In the genomic region with DNA sequence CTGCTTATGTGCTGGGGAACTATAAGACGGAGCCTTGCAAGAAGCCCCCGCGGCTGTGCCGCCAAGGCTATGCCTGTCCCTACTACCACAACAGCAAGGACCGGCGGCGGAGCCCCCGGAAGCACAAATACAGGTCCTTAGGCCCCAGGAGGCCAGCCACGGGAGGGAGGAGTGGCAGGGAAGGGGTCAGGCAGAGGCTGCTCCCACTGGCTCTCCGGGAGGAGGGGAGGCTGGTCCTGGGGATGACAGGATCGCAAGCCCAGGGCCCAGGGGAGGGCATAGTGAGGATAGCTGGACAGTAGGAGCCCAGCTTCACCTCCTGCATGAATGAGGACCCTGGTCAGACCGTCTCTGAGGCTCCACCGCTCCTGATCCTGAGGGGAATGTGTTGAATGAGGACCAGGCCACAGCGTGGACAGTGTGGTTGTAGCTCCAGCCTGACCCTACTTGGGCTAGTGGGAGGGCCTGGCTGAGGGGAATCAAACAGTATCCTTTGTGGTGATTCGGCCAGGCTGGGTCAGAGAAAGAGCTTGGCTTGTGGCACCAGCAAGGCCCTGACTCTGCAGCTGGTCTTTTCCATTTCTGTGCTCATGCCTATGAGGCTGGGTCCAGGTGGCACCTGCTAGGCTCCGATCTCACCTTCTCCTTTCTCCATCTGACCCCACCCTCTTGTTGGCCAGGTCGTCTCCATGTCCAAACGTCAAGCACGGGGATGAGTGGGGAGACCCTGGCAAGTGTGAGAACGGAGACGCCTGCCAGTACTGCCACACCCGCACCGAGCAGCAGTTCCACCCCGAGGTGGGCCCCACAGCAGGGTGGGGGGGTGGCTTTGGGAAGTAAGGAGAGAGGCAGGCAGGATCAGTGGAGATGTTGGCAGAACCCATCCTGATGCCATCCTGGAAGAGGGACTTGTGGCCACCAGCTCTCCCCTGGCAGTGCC, we compare ENCODE assay signal across 1 cellular context.
TF ChIP-seq lines count a peak whose summit lies in the region.

No MANE protein-coding gene starts in this region.

TF ChIP-seq in IMR-90, 13 proteins besides CTCF, POLR2A, EP300 and RAD21:
- TF ChIP-seq, protein P1, sequence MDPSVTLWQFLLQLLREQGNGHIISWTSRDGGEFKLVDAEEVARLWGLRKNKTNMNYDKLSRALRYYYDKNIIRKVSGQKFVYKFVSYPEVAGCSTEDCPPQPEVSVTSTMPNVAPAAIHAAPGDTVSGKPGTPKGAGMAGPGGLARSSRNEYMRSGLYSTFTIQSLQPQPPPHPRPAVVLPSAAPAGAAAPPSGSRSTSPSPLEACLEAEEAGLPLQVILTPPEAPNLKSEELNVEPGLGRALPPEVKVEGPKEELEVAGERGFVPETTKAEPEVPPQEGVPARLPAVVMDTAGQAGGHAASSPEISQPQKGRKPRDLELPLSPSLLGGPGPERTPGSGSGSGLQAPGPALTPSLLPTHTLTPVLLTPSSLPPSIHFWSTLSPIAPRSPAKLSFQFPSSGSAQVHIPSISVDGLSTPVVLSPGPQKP (IDR thresholded peaks at IDR 0.05; ENCODE audit: borderline replicate concordance, low read depth, low read length): no peak
- TF ChIP-seq RCOR1 (IDR thresholded peaks at IDR 0.05; ENCODE audit: insufficient replicate concordance, low read length): no peak
- no peak for TF ChIP-seq RFX5 (IDR thresholded peaks at IDR 0.05; ENCODE audit: low read depth, low read length)
- TF ChIP-seq, protein P2, sequence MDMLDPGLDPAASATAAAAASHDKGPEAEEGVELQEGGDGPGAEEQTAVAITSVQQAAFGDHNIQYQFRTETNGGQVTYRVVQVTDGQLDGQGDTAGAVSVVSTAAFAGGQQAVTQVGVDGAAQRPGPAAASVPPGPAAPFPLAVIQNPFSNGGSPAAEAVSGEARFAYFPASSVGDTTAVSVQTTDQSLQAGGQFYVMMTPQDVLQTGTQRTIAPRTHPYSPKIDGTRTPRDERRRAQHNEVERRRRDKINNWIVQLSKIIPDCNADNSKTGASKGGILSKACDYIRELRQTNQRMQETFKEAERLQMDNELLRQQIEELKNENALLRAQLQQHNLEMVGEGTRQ (IDR thresholded peaks at IDR 0.05; ENCODE audit: low read depth, low read length): no peak
- TF ChIP-seq MXI1 (IDR thresholded peaks at IDR 0.05; ENCODE audit: borderline replicate concordance, low read depth, low read length): no peak
- no peak for TF ChIP-seq NFE2L2 (IDR thresholded peaks at IDR 0.05; ENCODE audit: low read depth, low read length)
- no peak for TF ChIP-seq SMC3 (IDR thresholded peaks at IDR 0.05; ENCODE audit: low read depth, low read length)
- TF ChIP-seq BHLHE40 (IDR thresholded peaks at IDR 0.05; ENCODE audit: low read depth, low read length): no peak
- TF ChIP-seq CHD1 (IDR thresholded peaks at IDR 0.05; ENCODE audit: low read depth, low read length): no peak
- no peak for TF ChIP-seq FOS (IDR thresholded peaks at IDR 0.05; ENCODE audit: low read depth, low read length)
- TF ChIP-seq MAFK (IDR thresholded peaks at IDR 0.05; ENCODE audit: low read depth, low read length): no peak
- no peak for TF ChIP-seq CEBPB (IDR thresholded peaks at IDR 0.05; ENCODE audit: low read depth, low read length)
- no peak for TF ChIP-seq MAZ (IDR thresholded peaks at IDR 0.05; ENCODE audit: borderline replicate concordance, low read depth, low read length)
TF ChIP-seq in IMR-90: peak in this region for 0.
